Comparison of ENCODE assay signal across 20 cellular contexts in genomic region chr2:48474599-48475298, GRCh38. TPM values are rescaled to one million over a fixed set of nuclear protein-coding genes. Genes with fewer than 3 reads are reported as not detected.
DNase-seq lines count a peak whose midpoint lies in the region; ATAC-seq and TF ChIP-seq lines count a peak whose summit lies in the region.
"Had no signal": no experiment of that assay in that cellular context is flagged by ENCODE, and none has a peak within 500 bp of the region (broad histone marks: within the 10 kb centered on the region; RNA-seq: fewer than 3 reads in every experiment).

No MANE protein-coding gene starts in this region.

- H3K4me3 ChIP-seq in right atrium auricular region (no peak overlapping the region), left ventricle myocardium inferior (no peak overlapping the region), upper lobe of right lung (no peak overlapping the region)
- H3K4me3 ChIP-seq: lung had no signal

- H3K36me3 ChIP-seq in right atrium auricular region, result peaks cover 12% of the 10 kb centered on the region
- peaks cover 15% of the 10 kb centered on the region for H3K36me3 ChIP-seq in left ventricle myocardium inferior
- peaks cover 2% of the 10 kb centered on the region for H3K36me3 ChIP-seq in upper lobe of right lung

- H3K9me3 ChIP-seq in right atrium auricular region (no peaks in the 10 kb centered on the region), left ventricle myocardium inferior (replicated peaks) (no peaks in the 10 kb centered on the region), upper lobe of right lung (no peaks in the 10 kb centered on the region)

- H3K4me1 ChIP-seq in right atrium auricular region (no peaks in the 10 kb centered on the region), left ventricle myocardium inferior (peaks cover 32% of the 10 kb centered on the region), upper lobe of right lung (peaks cover 6% of the 10 kb centered on the region)

- H3K27ac ChIP-seq in right atrium auricular region, result peak overlapping the region in 1 of 2 donors; percentile 83
- H3K27ac ChIP-seq in left ventricle myocardium inferior (replicated peaks), result peak overlapping the region; percentile 81
- H3K27ac ChIP-seq in upper lobe of right lung, result peak overlapping the region; percentile 39

- H3K27me3 ChIP-seq in right atrium auricular region, result no peaks in the 10 kb centered on the region
- H3K27me3 ChIP-seq in left ventricle myocardium inferior (ENCODE audit: low read depth), result no peaks in the 10 kb centered on the region
- H3K27me3 ChIP-seq in upper lobe of right lung, result no peaks in the 10 kb centered on the region

- TF ChIP-seq CTCF in right atrium auricular region (IDR thresholded peaks at IDR 0.05) (no peak), left ventricle myocardium inferior (IDR thresholded peaks at IDR 0.05; ENCODE audit: borderline replicate concordance) (no peak), upper lobe of right lung (IDR thresholded peaks at IDR 0.05) (no peak), GM10266 (IDR thresholded peaks at IDR 0.05; ENCODE audit: control insufficient read depth, insufficient read depth, low read depth, missing control alignments) (no peak)

- DNase-seq in Right ventricle myocardium superior (no peak), right atrium auricular region (ENCODE audit: low spot score) (no peak), left ventricle myocardium inferior (no peak), myocyte (ENCODE audit: low read depth) (peak; percentile 37), upper lobe of right lung (no peak), GM10266 (ENCODE audit: extremely low spot score) (no peak)
- DNase-seq in activated CD4-positive, CD25-positive, alpha-beta regulatory T cell (lab: John Stamatoyannopoulos, UW), result no peak
- DNase-seq: activated CD4-positive, alpha-beta memory T cell treated with anti-CD3 and anti-CD28 coated beads, Interleukin-2, amount 10 ng/mL, durations not matched to agents 7 days and 5 days; activated T-cell treated with anti-CD3 and anti-CD28 coated beads, Interleukin-2, amount 50 U/mL, for 4 hours; DMS 273 treated with DMSO at 0.1 percent for 48 hours; GF-D8; NCI-H1436; NCI-H69; SHP77 treated with DMSO at 0.1 percent for 48 hours; stimulated activated CD4-positive, alpha-beta T cell treated with anti-CD3 and anti-CD28 coated beads, Interleukin-4, amount 100 ng/mL, for 4 hours; substantia nigra; T-helper 1 cell had no signal

- intact Hi-C loops in Right ventricle myocardium superior (cut with DNase I), result no loop called here
- intact Hi-C loops in left ventricle myocardium inferior (cut with micrococcal nuclease), result no loop called here
- intact Hi-C loops in upper lobe of right lung (cut with DNase I), result no loop called here

- ATAC-seq in Right ventricle myocardium superior (ENCODE audit: poor library complexity) (peak; percentile 85), upper lobe of right lung (peak; percentile 35), GM21825 (IDR thresholded peaks at IDR 0.05; ENCODE audit: unreplicated experiment) (no peak)
- ATAC-seq: activated T-cell treated with anti-CD3 and anti-CD28 coated beads, Interleukin-2, amount 50 U/mL, for 4 hours; natural killer cell treated with Interleukin-12 subunit alpha and Interleukin-12 subunit beta and Interleukin-15 and Interleukin-18, amount 100 ng/mL, for 72 hours had no signal

RNA-seq across cellular contexts. Expression of gene PPP1R21, which starts 34.2 kb away (rescaled TPM):
- total RNA-seq in Right ventricle myocardium superior (7.8 TPM), right atrium auricular region (10 to 100 TPM; 14.5 to 18.6 TPM), left ventricle myocardium inferior (10.8 TPM), myocyte (7.8 and 8.2 TPM in 2 replicates), upper lobe of right lung (34.6 TPM)
- polyA plus RNA-seq in myocyte (2012), result 10.5 TPM

RNA-seq across cellular contexts. Expression of gene STON1, which starts 55.2 kb away (rescaled TPM):
- total RNA-seq in Right ventricle myocardium superior (8.1 TPM), right atrium auricular region (10 to 100 TPM in 1 of 2 donors, 1 to 10 TPM in 1; 6.4 to 15.9 TPM), left ventricle myocardium inferior (6.9 TPM), myocyte (3.2 and 7.8 TPM in 2 replicates), upper lobe of right lung (35.2 TPM)
- polyA plus RNA-seq in myocyte (2012), result 3.4 TPM
